29 cellular contexts compared by ENCODE assay signal in the genomic region with DNA sequence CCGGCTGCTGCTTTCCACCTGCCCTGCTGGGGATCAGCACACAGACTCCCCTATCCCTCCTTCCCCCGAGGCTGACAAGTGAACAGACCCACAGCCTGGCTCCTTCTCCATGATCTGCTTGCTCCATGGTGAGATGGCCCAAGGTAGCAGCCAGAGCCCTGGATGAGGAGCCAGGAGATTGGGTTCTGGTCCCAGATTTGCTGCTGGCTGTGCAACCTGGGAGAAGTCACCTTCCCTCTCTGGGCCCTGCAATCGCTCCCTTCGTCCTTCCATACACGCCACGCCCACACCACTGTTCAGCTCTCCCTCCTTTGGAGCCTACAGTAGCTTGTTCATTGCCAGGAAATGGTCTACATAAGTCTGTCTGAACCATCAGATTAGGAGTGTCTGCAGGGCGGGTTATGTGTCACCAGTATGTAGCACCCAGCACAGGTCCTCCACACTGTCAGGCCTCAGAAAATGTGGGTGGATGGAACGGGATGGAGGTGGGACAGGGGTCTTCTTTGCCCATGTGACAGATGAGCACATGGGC. TPM values are rescaled to one million over a fixed set of nuclear protein-coding genes. Genes with fewer than 3 reads are reported as not detected.
DNase-seq lines count a peak whose midpoint lies in the region; ATAC-seq, FAIRE-seq and TF ChIP-seq lines count a peak whose summit lies in the region.
"Had no signal": no experiment of that assay in that cellular context is flagged by ENCODE, and none has a peak within 500 bp of the region (broad histone marks: within the 10 kb centered on the region; RNA-seq: fewer than 3 reads in every experiment).

No MANE protein-coding gene starts in this region.

- H3K23ac ChIP-seq in mesenchymal stem cell (ENCODE audit: low read length in 2 of 2) = no peak overlapping the region

- H2BK120ac ChIP-seq in mesenchymal stem cell (ENCODE audit: low read depth, low read length) = no peak overlapping the region

- FAIRE-seq in K562 (lab: Jason Lieb, UNC) = peak; percentile 56
- FAIRE-seq: GM18507, RCC 7860 had no signal

- no peaks in the 10 kb centered on the region for H3K9me1 ChIP-seq in K562 (ENCODE audit: control insufficient read depth, insufficient read depth, low read length)

- no peak overlapping the region for H2AK5ac ChIP-seq in mesenchymal stem cell (ENCODE audit: low read length, severe bottlenecking)

- no peak overlapping the region for H4K91ac ChIP-seq in mesenchymal stem cell (ENCODE audit: low read length)

- TF ChIP-seq CTCF in K562 (IDR thresholded peaks at IDR 0.05 in 2 of 3, conservative IDR thresholded peaks at IDR 0.05 in 1 of 3; ENCODE audit: insufficient read depth in 2 of 3, low read depth in 1 of 3, low read length in 3 of 3) (no peak), transverse colon (IDR thresholded peaks at IDR 0.05) (no peak)

- H2BK5ac ChIP-seq in mesenchymal stem cell (ENCODE audit: low read depth, low read length, poor library complexity, severe bottlenecking) = no peak overlapping the region

- H2BK12ac ChIP-seq in mesenchymal stem cell (ENCODE audit: low read length in 2 of 2) = no peak overlapping the region

- no peak for TF ChIP-seq RAD21 in K562 (CRISPR knock-in tag; conservative IDR thresholded peaks at IDR 0.05 in 1 of 2, IDR thresholded peaks at IDR 0.05 in 1 of 2)

- H3K27ac ChIP-seq in K562 (ENCODE audit: extremely low read depth, low read depth, low read length) (no peak overlapping the region), mesenchymal stem cell (ENCODE audit: low read length, poor library complexity, severe bottlenecking) (no peak overlapping the region), transverse colon (no peak overlapping the region)
- H3K27ac ChIP-seq: HL-60, SK-N-MC had no signal

- ATAC-seq in stimulated activated naive CD8-positive, alpha-beta T cell treated with anti-CD3 and anti-CD28 coated beads, Interleukin-15, Interleukin-2, amounts not matched to agents 100 U/mL and 50 U/mL, for 24 hours = peak; percentile 10
- no peak for ATAC-seq in stimulated activated naive CD8-positive, alpha-beta T cell treated with anti-CD3 and anti-CD28 coated beads, Interleukin-15, amount 100 ng/mL, for 72 hours
- ATAC-seq in K562 (peak; percentile 67), GM21576 (IDR thresholded peaks at IDR 0.05; ENCODE audit: unreplicated experiment) (no peak)
- no peak for ATAC-seq in activated CD4-positive, alpha-beta T cell treated with anti-CD3 and anti-CD28 coated beads for 36 hours

- peak overlapping the region in 1 of 2 donors; percentile 67 for H3K27ac Mint-ChIP-seq in stimulated activated naive CD8-positive, alpha-beta T cell treated with anti-CD3 and anti-CD28 coated beads, Interleukin-15, amount 100 ng/mL, for 72 hours
- no peak overlapping the region for H3K27ac Mint-ChIP-seq in activated CD4-positive, alpha-beta T cell treated with anti-CD3 and anti-CD28 coated beads for 36 hours

- no peak overlapping the region for H2AFZ ChIP-seq in K562 (ENCODE audit: low read depth, low read length)
- no peak overlapping the region for H2AFZ ChIP-seq in mesenchymal stem cell (ENCODE audit: low read depth, low read length)

- BruUV-seq in K562 (replicated peaks; lab: Mats Ljungman, UMichigan) = no TSS peak

- H3K27me3 ChIP-seq in K562 (ENCODE audit: control insufficient read depth in 2 of 2, insufficient read depth in 2 of 2, low read length in 2 of 2) (peaks cover 52 to 85% of the 10 kb centered on the region in 2 experiments), mesenchymal stem cell (ENCODE audit: control insufficient read depth in 1 of 2, insufficient read depth in 1 of 2, low read length in 2 of 2) (peaks cover 88 to 92% of the 10 kb centered on the region in 2 experiments), transverse colon (peaks cover 28% of the 10 kb centered on the region)

- intact Hi-C loops in K562 (cut with micrococcal nuclease) = no loop called here
- intact Hi-C loops in transverse colon (cut with DNase I; ENCODE audit: low total_unique reads) = no loop called here
- intact Hi-C loops in activated CD4-positive, alpha-beta T cell treated with anti-CD3 and anti-CD28 coated beads for 36 hours (cut with DNase I, micrococcal nuclease) = no loop called here

- H3K4me3 Mint-ChIP-seq in stimulated activated naive CD8-positive, alpha-beta T cell treated with anti-CD3 and anti-CD28 coated beads, Interleukin-15, amount 100 ng/mL, for 72 hours = no peak overlapping the region
- no peak overlapping the region for H3K4me3 Mint-ChIP-seq in activated CD4-positive, alpha-beta T cell treated with anti-CD3 and anti-CD28 coated beads for 36 hours

- H3K36me3 ChIP-seq in K562 (ENCODE audit: control insufficient read depth, insufficient read depth, low read length) = no peaks in the 10 kb centered on the region
- no peaks in the 10 kb centered on the region for H3K36me3 ChIP-seq in mesenchymal stem cell (ENCODE audit: control insufficient read depth in 1 of 2, insufficient read depth in 2 of 2, low read depth in 1 of 2, low read length in 2 of 2)
- no peaks in the 10 kb centered on the region for H3K36me3 ChIP-seq in transverse colon

- TF ChIP-seq EP300 in K562 (IDR thresholded peaks at IDR 0.05; ENCODE audit: low read length) = no peak
- no peak for TF ChIP-seq EP300 in transverse colon (IDR thresholded peaks at IDR 0.05; ENCODE audit: low read depth)

- no peaks in the 10 kb centered on the region for H3K4me1 Mint-ChIP-seq in stimulated activated naive CD8-positive, alpha-beta T cell treated with anti-CD3 and anti-CD28 coated beads, Interleukin-15, amount 100 ng/mL, for 72 hours
- no peaks in the 10 kb centered on the region for H3K4me1 Mint-ChIP-seq in activated CD4-positive, alpha-beta T cell treated with anti-CD3 and anti-CD28 coated beads for 36 hours

- H3K14ac ChIP-seq in mesenchymal stem cell (ENCODE audit: low read length in 2 of 2) = no peak overlapping the region

- no peaks in the 10 kb centered on the region for H3K9me3 Mint-ChIP-seq in stimulated activated naive CD8-positive, alpha-beta T cell treated with anti-CD3 and anti-CD28 coated beads, Interleukin-15, amount 100 ng/mL, for 72 hours
- H3K9me3 Mint-ChIP-seq in activated CD4-positive, alpha-beta T cell treated with anti-CD3 and anti-CD28 coated beads for 36 hours (ENCODE audit: low read depth) = no peaks in the 10 kb centered on the region

- H3K9me3 ChIP-seq in K562 (replicated peaks; ENCODE audit: control insufficient read depth, insufficient read depth, low read depth, low read length) = no peaks in the 10 kb centered on the region
- H3K9me3 ChIP-seq in mesenchymal stem cell (ENCODE audit: control insufficient read depth, low read length) = no peaks in the 10 kb centered on the region
- no peaks in the 10 kb centered on the region for H3K9me3 ChIP-seq in transverse colon

- no peaks in the 10 kb centered on the region for H3K79me1 ChIP-seq in mesenchymal stem cell (replicated peaks; ENCODE audit: low read length, poor library complexity, severe bottlenecking)

- H3K9ac ChIP-seq in K562 (ENCODE audit: insufficient read depth in 1 of 2, low read depth in 2 of 2, low read length in 2 of 2) (0 out of 4 replicates have a peak overlapping the region, but pooled peaks of 1 of the 2 experiments have one; percentile 32), mesenchymal stem cell (ENCODE audit: low read length) (no peak overlapping the region)

- 0% methylated on average over 8 of the region's 8 CpGs for WGBS in K562 (ENCODE audit: insufficient coverage, low coverage, missing lambda C conversion rate)
- 54% methylated on average over 6 of the region's 8 CpGs for WGBS in mesenchymal stem cell
- WGBS in transverse colon (ENCODE audit: low coverage in 1 of 2), 2 donors = 40 to 65% methylated on average over 4 to 8 of the region's 8 CpGs

- CTCF ChIA-PET in K562 (lab: Yijun Ruan, JAX; ENCODE audit: low intra/inter-chr PET ratio) = no interaction called here
- CTCF ChIA-PET in activated CD4-positive, alpha-beta T cell treated with anti-CD3 and anti-CD28 coated beads for 36 hours (lab: Charles Lee) = no interaction called here

- POLR2A ChIA-PET in K562 (lab: Yijun Ruan, JAX) = interaction anchor here (0.6 kb wide), 1 partner anchor 61 kb away, joined by 3 read pairs; no protein-coding TSS in a partner anchor
- POLR2A ChIA-PET in activated CD4-positive, alpha-beta T cell treated with anti-CD3 and anti-CD28 coated beads for 36 hours (lab: Charles Lee) = no interaction called here

- H3K79me2 ChIP-seq in K562 (ENCODE audit: control insufficient read depth, insufficient read depth, low read length) = no peaks in the 10 kb centered on the region

- no peak overlapping the region for H3K18ac ChIP-seq in mesenchymal stem cell (ENCODE audit: low read depth in 1 of 2, low read length in 2 of 2)

- no peak for TF ChIP-seq POLR2A in K562 (conservative IDR thresholded peaks at IDR 0.05)
- no peak for TF ChIP-seq POLR2A in transverse colon (IDR thresholded peaks at IDR 0.05)

- peaks cover 81% of the 10 kb centered on the region for H3K27me3 Mint-ChIP-seq in stimulated activated naive CD8-positive, alpha-beta T cell treated with anti-CD3 and anti-CD28 coated beads, Interleukin-15, amount 100 ng/mL, for 72 hours
- H3K27me3 Mint-ChIP-seq in activated CD4-positive, alpha-beta T cell treated with anti-CD3 and anti-CD28 coated beads for 36 hours = peaks cover 35% of the 10 kb centered on the region

- H4K20me1 ChIP-seq in K562 (replicated peaks; ENCODE audit: control insufficient read depth, insufficient read depth, low read length) = peaks cover 32% of the 10 kb centered on the region

- no peaks in the 10 kb centered on the region for H3K36me3 Mint-ChIP-seq in activated CD4-positive, alpha-beta T cell treated with anti-CD3 and anti-CD28 coated beads for 36 hours (ENCODE audit: low read depth)

- H2BK15ac ChIP-seq in mesenchymal stem cell (ENCODE audit: low read depth, poor library complexity, severe bottlenecking) = no peak overlapping the region

- H3K4me2 ChIP-seq in K562 (ENCODE audit: insufficient read depth, low read length) = no peak overlapping the region
- no peak overlapping the region for H3K4me2 ChIP-seq in mesenchymal stem cell (ENCODE audit: low read length, poor library complexity, severe bottlenecking)

- H3K4ac ChIP-seq in mesenchymal stem cell (ENCODE audit: low read depth in 1 of 2, low read length in 2 of 2) = no peak overlapping the region

- in situ Hi-C loops in K562 (cut with MboI) = no loop called here
- in situ Hi-C loops in transverse colon (cut with MboI; ENCODE audit: low pct_ligation_motif_present in 1 of 4, low pct_unique_long_range_greater_than_20kb in 1 of 4, low sequenced_read_pairs in 3 of 4) = no loop called here

- H3K4me1 ChIP-seq in K562 (replicated peaks in 1 of 2; ENCODE audit: control insufficient read depth in 2 of 2, insufficient read depth in 2 of 2, low read length in 2 of 2) (peaks cover 0 to 15% of the 10 kb centered on the region in 2 experiments; a peak in 1 of 5 replicates), mesenchymal stem cell (ENCODE audit: control insufficient read depth, insufficient read depth, low read depth, low read length) (no peaks in the 10 kb centered on the region), transverse colon (peaks cover 0 to 20% (median 9%) of the 10 kb centered on the region in 4 donors)

- H4K8ac ChIP-seq in mesenchymal stem cell (ENCODE audit: low read length) = peak overlapping the region; percentile 14

- no peak overlapping the region for H3K4me3 ChIP-seq in K562
- H3K4me3 ChIP-seq in mesenchymal stem cell (ENCODE audit: insufficient read depth in 1 of 2, low read depth in 1 of 2, low read length in 2 of 2) = no peak overlapping the region
- no peak overlapping the region for H3K4me3 ChIP-seq in transverse colon
- H3K4me3 ChIP-seq: SK-N-MC had no signal

- no peak for DNase-seq in stimulated activated naive CD8-positive, alpha-beta T cell treated with anti-CD3 and anti-CD28 coated beads, Interleukin-15, Interleukin-2, amounts not matched to agents 100 U/mL and 50 U/mL, for 24 hours
- DNase-seq in stimulated activated naive CD8-positive, alpha-beta T cell treated with anti-CD3 and anti-CD28 coated beads, Interleukin-15, amount 100 ng/mL, for 72 hours = no peak
- DNase-seq in K562 (ENCODE audit: extremely low read depth in 1 of 4, low spot score in 3 of 4) = peak in 1 of 4 experiments; percentile 36
- no peak for DNase-seq in mesenchymal stem cell
- peak; percentile 33 for DNase-seq in transverse colon
- no peak for DNase-seq in OCI-M2 (lab: John Stamatoyannopoulos, UW; ENCODE audit: unreplicated experiment)
- no peak for DNase-seq in activated CD4-positive, alpha-beta T cell treated with anti-CD3 and anti-CD28 coated beads for 36 hours
- DNase-seq: Calu3; DND-41; GOT3; HCEC 1CT; Karpas-422; NCI-H1092 treated with DMSO at 0.1 percent for 48 hours; NCI-H1436; NCI-H187; NCI-H2081 treated with DMSO at 0.1 percent for 48 hours; NCI-H2171; NCI-H524; NCI-H82; NK-92 treated with Interleukin-12 subunit alpha and Interleukin-12 subunit beta, amount 100 ng/mL, for 24 hours; SIG-M5 had no signal

RNA-seq across cellular contexts. Expression of a gene that starts 9.2 kb away (rescaled TPM):
- not detected in 2 replicates for total RNA-seq in K562 (2011; cell fraction: chromatin; rRNA removed; ENCODE audit: low replicate concordance)
- not detected in 2 replicates for total RNA-seq in K562 (2011; cell fraction: nucleolus; rRNA removed)
- total RNA-seq in K562 (2011; cell fraction: nucleoplasm; rRNA removed) = not detected in 2 replicates
- total RNA-seq in K562 (2014; rRNA removed) = not detected in 2 replicates
- not detected in 2 replicates for total RNA-seq in K562 (2014; rRNA removed; fragmentation: Illumina TruSeq; extraction: Trizol)
- total RNA-seq in K562 (2015; rRNA removed; fragmentation: Illumina TruSeq; extraction: Trizol) = not detected in 2 replicates
- total RNA-seq in K562 (2021) = not detected in 2 replicates
- not detected in 2 replicates for polyA plus RNA-seq in K562 (2011; rRNA removed)
- polyA plus RNA-seq in K562 (2011; cell fraction: cytosol; rRNA removed) = not detected in 2 replicates
- polyA plus RNA-seq in K562 (2011; cell fraction: nucleus; rRNA removed) = not detected in 2 replicates
- not detected in 2 replicates for polyA plus RNA-seq in K562 (2012)
- not detected in 2 replicates for polyA plus RNA-seq in K562 (2014; fragmentation: Illumina TruSeq; extraction: Trizol)
- not detected for polyA plus RNA-seq in K562 (2014; fragmentation: Nextera tagmentation; extraction: Ambion mirVana)
- not detected in 2 replicates for polyA plus RNA-seq in K562 (2014; rRNA removed)
- polyA minus RNA-seq in K562 (2011; rRNA and poly(A)+ RNA removed) = not detected in 2 replicates
- polyA minus RNA-seq in K562 (2011; cell fraction: cytosol; rRNA and poly(A)+ RNA removed) = not detected in 2 replicates
- not detected in 2 replicates for polyA minus RNA-seq in K562 (2011; cell fraction: nucleus; rRNA and poly(A)+ RNA removed)
- not detected for polyA plus RNA-seq in mesenchymal stem cell (2013, experiment 1 of 2)
- not detected for polyA plus RNA-seq in mesenchymal stem cell (2013, experiment 2 of 2)
- not detected for total RNA-seq in transverse colon
- total RNA-seq in activated CD4-positive, alpha-beta T cell treated with anti-CD3 and anti-CD28 coated beads for 36 hours = not detected
- total RNA-seq: A172, Calu3, OCI-LY7 had no signal
- polyA plus RNA-seq: BJ had no signal

Comparison
In these comparisons a context has a peak if more than half of its experiments do, and no peak if none do; other contexts are left out.
1. ATAC-seq: peak in stimulated activated naive CD8-positive, alpha-beta T cell treated with anti-CD3 and anti-CD28 coated beads, Interleukin-15, Interleukin-2, amounts not matched to agents 100 U/mL and 50 U/mL, for 24 hours (single experiment) and K562 (single experiment); none in stimulated activated naive CD8-positive, alpha-beta T cell treated with anti-CD3 and anti-CD28 coated beads, Interleukin-15, amount 100 ng/mL, for 72 hours (single experiment), GM21576 (single experiment) and activated CD4-positive, alpha-beta T cell treated with anti-CD3 and anti-CD28 coated beads for 36 hours (single experiment).